In genomic region chr17:42389902-42390301, GRCh38 we compare ENCODE assay signal across 1 cellular context.
A peak's percentile ranks its signal among the peaks of the same experiment; 100 is the strongest.
TF ChIP-seq lines count a peak whose summit lies in the region.

No MANE protein-coding gene starts in this region.

TF ChIP-seq in HepG2, 621 proteins besides CTCF, POLR2A, EP300 and RAD21:
- TF ChIP-seq ZBTB33 (CRISPR knock-in tag; IDR thresholded peaks at IDR 0.05) (0 out of 2 replicates have a peak, but pooled peaks have one; percentile 11), MAFF (IDR thresholded peaks at IDR 0.05; ENCODE audit: low read depth, low read length) (0 out of 2 replicates have a peak, but pooled peaks have one; percentile 7), SALL2 (CRISPR knock-in tag; IDR thresholded peaks at IDR 0.05) (no peak), GATAD2A (CRISPR knock-in tag; IDR thresholded peaks at IDR 0.05) (0 out of 2 replicates have a peak, but pooled peaks have one; percentile 10), FOXP1 (IDR thresholded peaks at IDR 0.05) (no peak), FOXP1 (CRISPR knock-in tag; IDR thresholded peaks at IDR 0.05) (peak; percentile 32; the same call in 1 of the 2 replicates), MAFK (conservative IDR thresholded peaks at IDR 0.05 in 1 of 2, IDR thresholded peaks at IDR 0.05 in 1 of 2; ENCODE audit: low read length in 2 of 2) (peak; percentile 15 to 53; a peak in 2 of 4 replicates)
